Comparison of ENCODE assay signal across 20 cellular contexts in genomic region chr1:115912116-115912515, GRCh38.
"Had no signal": no experiment of that assay in that cellular context is flagged by ENCODE, and none has a peak within 500 bp of the region (broad histone marks: within the 10 kb centered on the region; RNA-seq: fewer than 3 reads in every experiment).

No MANE protein-coding gene starts in this region.

- DNase-seq: effector CD8-positive, alpha-beta T cell; endodermal cell; foreskin fibroblast; gastrocnemius medialis; head of caudate nucleus; naive B cell; stimulated activated CD4-positive, alpha-beta T cell treated with anti-CD3 and anti-CD28 coated beads, Interleukin-12 subunit alpha, Interleukin-12 subunit beta, amount 100 ng/mL, for 4 hours; stimulated activated CD4-positive, alpha-beta T cell treated with anti-CD3 and anti-CD28 coated beads, Interleukin-1b, Interleukin-23, amount 100 ng/mL, for 48 hours; stimulated activated CD4-positive, alpha-beta T cell treated with anti-CD3 and anti-CD28 coated beads, Interleukin-4, amount 100 ng/mL, for 1 hour; stimulated activated CD8-positive, alpha-beta memory T cell treated with anti-CD3 and anti-CD28 coated beads, Interleukin-4, amount 100 ng/mL, for 48 hours; stimulated activated naive CD4-positive, alpha-beta T cell; stimulated activated naive CD8-positive, alpha-beta T cell treated with anti-CD3 and anti-CD28 coated beads, Interleukin-15, amount 100 ng/mL, for 72 hours; transverse colon had no signal

- H3K9me3 ChIP-seq: gastrocnemius medialis, suprapubic skin, transverse colon, vagina had no signal

- H3K4me1 ChIP-seq: gastrocnemius medialis, parathyroid adenoma, transverse colon, vagina had no signal

- H3K36me3 ChIP-seq: gastrocnemius medialis, neural progenitor cell, suprapubic skin, transverse colon, vagina had no signal

- H3K27ac ChIP-seq: epithelial cell of prostate, gastrocnemius medialis, neural progenitor cell, parathyroid adenoma, suprapubic skin, transverse colon, vagina had no signal

- H3K4me3 ChIP-seq: gastrocnemius medialis, lung, neural progenitor cell, smooth muscle cell, suprapubic skin, transverse colon, vagina had no signal

- H3K27me3 ChIP-seq: gastrocnemius medialis, neural progenitor cell, suprapubic skin, transverse colon, vagina had no signal

- H3K9ac ChIP-seq: neural progenitor cell, parathyroid adenoma had no signal
